In the genomic region with DNA sequence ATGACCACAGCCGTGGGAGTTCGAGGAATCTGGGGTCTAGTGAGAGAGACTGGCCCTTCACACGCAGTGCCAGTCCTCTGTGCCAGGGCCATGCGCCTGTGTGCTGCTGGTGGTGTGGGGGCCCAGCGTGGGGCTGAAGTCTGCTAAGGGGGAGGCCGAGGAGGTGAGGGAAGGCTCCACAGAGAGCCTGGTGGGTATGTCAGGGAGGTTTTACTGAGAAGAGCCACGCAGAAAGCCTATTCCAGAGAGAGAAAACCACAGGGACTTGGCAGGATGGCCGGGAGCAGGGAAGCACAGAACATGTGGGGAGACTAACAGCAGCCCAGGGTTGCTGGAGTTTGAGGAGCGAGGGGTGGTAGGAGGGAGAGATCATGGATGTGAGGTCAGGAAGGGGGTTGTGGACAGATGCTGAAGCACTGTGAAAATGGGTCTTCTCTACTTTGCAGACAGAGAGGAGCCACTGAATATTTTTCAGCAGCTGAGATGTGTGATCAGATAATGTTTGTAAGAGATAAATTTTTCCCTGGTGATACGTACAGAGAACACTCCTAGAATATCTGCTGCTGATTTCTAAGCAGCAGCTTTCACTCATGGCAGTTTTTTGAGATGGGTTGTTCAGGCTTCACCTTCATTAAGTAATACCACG, we compare ENCODE assay signal across 11 cellular contexts. TPM values are rescaled to one million over a fixed set of nuclear protein-coding genes. Genes with fewer than 3 reads are reported as not detected.
A peak's percentile ranks its signal among the peaks of the same experiment; 100 is the strongest.
DNase-seq lines count a peak whose midpoint lies in the region; ATAC-seq, FAIRE-seq and TF ChIP-seq lines count a peak whose summit lies in the region.
"Had no signal": no experiment of that assay in that cellular context is flagged by ENCODE, and none has a peak within 500 bp of the region (broad histone marks: within the 10 kb centered on the region; RNA-seq: fewer than 3 reads in every experiment).

No MANE protein-coding gene starts in this region.

- H3K79me2 ChIP-seq in astrocyte (ENCODE audit: insufficient read depth, low read length), result peaks cover 4% of the 10 kb centered on the region

- POLR2A ChIA-PET in AG04450 (lab: Yijun Ruan, JAX), result interaction anchor here (0.6 to 0.8 kb wide), 2 partner anchors 35 to 46 kb away, joined by 3 read pairs; no protein-coding TSS in a partner anchor

- H3K4me3 ChIP-seq in AG04450 (ENCODE audit: low read depth, low read length), result peak overlapping the region; percentile 7; the same call in 1 of the 2 replicates
- no peak overlapping the region for H3K4me3 ChIP-seq in astrocyte (ENCODE audit: insufficient read depth, low read depth, low read length)
- H3K4me3 ChIP-seq in lower lobe of right lung, result no peak overlapping the region

- no peaks in the 10 kb centered on the region for H3K27me3 Mint-ChIP-seq in astrocyte (ENCODE audit: low read depth, unreplicated experiment)

- peak overlapping the region; percentile 65 for H3K27ac ChIP-seq in AG04450 (ENCODE audit: low read depth, low read length)
- no peak overlapping the region for H3K27ac ChIP-seq in astrocyte (ENCODE audit: low read depth, low read length)
- no peak overlapping the region for H3K27ac ChIP-seq in lower lobe of right lung
- H3K27ac ChIP-seq: C4-2B, VCaP had no signal

- no peak overlapping the region for H2AFZ ChIP-seq in astrocyte (ENCODE audit: low read depth, low read length)

- H3K36me3 Mint-ChIP-seq in astrocyte (ENCODE audit: low read depth, unreplicated experiment), result peaks cover 4% of the 10 kb centered on the region

- no peaks in the 10 kb centered on the region for H3K4me1 Mint-ChIP-seq in astrocyte (ENCODE audit: low read depth, unreplicated experiment)

- H3K9me3 Mint-ChIP-seq in astrocyte (ENCODE audit: unreplicated experiment), result peaks cover 3% of the 10 kb centered on the region

- peak overlapping the region; percentile 34 for H3K4me2 ChIP-seq in astrocyte (ENCODE audit: low read length)

- H3K27ac Mint-ChIP-seq in astrocyte (ENCODE audit: unreplicated experiment), result peak overlapping the region; percentile 89

- H3K27me3 ChIP-seq in AG04450 (ENCODE audit: control insufficient read depth, insufficient read depth, low read length) (no peaks in the 10 kb centered on the region), astrocyte (ENCODE audit: insufficient read depth, low read length) (no peaks in the 10 kb centered on the region), lower lobe of right lung (ENCODE audit: low read depth) (no peaks in the 10 kb centered on the region)

- ATAC-seq in GM21526 (IDR thresholded peaks at IDR 0.05; ENCODE audit: low FRiP score, unreplicated experiment), result peak; percentile 6
- ATAC-seq in lower lobe of right lung, result peak in 1 of 2 donors; percentile 1
- no peak for ATAC-seq in GM18861 (IDR thresholded peaks at IDR 0.05; ENCODE audit: unreplicated experiment)

- H3K9ac ChIP-seq in astrocyte (ENCODE audit: low read length), result no peak overlapping the region

- peaks cover 38% of the 10 kb centered on the region for H4K20me1 ChIP-seq in astrocyte (ENCODE audit: insufficient read depth, low read length)

- peaks cover 57% of the 10 kb centered on the region for H3K9me3 ChIP-seq in AG04450 (ENCODE audit: control insufficient read depth, insufficient read depth, low read length)
- H3K9me3 ChIP-seq in astrocyte (ENCODE audit: insufficient read depth, low read depth, low read length), result no peaks in the 10 kb centered on the region
- H3K9me3 ChIP-seq in lower lobe of right lung, result no peaks in the 10 kb centered on the region

- CTCF ChIA-PET in AG04450 (lab: Charles Lee), result interaction anchor here (1.0 kb wide), 1 partner anchor 265 kb away, joined by 3 read pairs; no protein-coding TSS in a partner anchor

- DNase-seq in AG04450 (ENCODE audit: low read depth, low spot score) (no peak), astrocyte (ENCODE audit: low read depth) (peak; percentile 67), lower lobe of right lung (peak; percentile 47), NCI-H446 (lab: John Stamatoyannopoulos, UW) (no peak), HuH-7 (ENCODE audit: low spot score) (no peak), islet precursor cell (no peak)
- DNase-seq: NCI-H446 treated with DMSO at 0.1 percent for 48 hours had no signal

- peaks cover 15% of the 10 kb centered on the region for H3K4me1 ChIP-seq in astrocyte (ENCODE audit: insufficient read depth, low read length)
- H3K4me1 ChIP-seq in lower lobe of right lung, result peaks cover 21% of the 10 kb centered on the region

- intact Hi-C loops in lower lobe of right lung (cut with DNase I), result no loop called here

- no peak for FAIRE-seq in astrocyte (lab: Jason Lieb, UNC)

- H3K4me3 Mint-ChIP-seq in astrocyte (ENCODE audit: unreplicated experiment), result peak overlapping the region; percentile 17

- no peaks in the 10 kb centered on the region for H3K36me3 ChIP-seq in astrocyte (ENCODE audit: insufficient read depth, low read length)
- H3K36me3 ChIP-seq in lower lobe of right lung, result no peaks in the 10 kb centered on the region

- TF ChIP-seq CTCF in AG04450 (IDR thresholded peaks at IDR 0.05; ENCODE audit: low read depth, low read length) (no peak), astrocyte (IDR thresholded peaks at IDR 0.05; ENCODE audit: insufficient read depth, low read depth, low read length) (no peak), lower lobe of right lung (IDR thresholded peaks at IDR 0.05) (no peak)

RNA-seq across cellular contexts. Expression of a gene that starts 35.4 kb away (rescaled TPM):
- 5.4 and 6.4 TPM in 2 replicates for polyA plus RNA-seq in AG04450 (2011; rRNA removed)
- 4.7 and 5.4 TPM in 2 replicates for polyA minus RNA-seq in AG04450 (2011; rRNA and poly(A)+ RNA removed)
- total RNA-seq in astrocyte (32.9 and 34.9 TPM in 2 replicates), lower lobe of right lung (66.4 TPM)

Comparison
In these comparisons a context has a peak if more than half of its experiments do, and no peak if none do; other contexts are left out.
1. DNase-seq: peak in astrocyte (single experiment) and lower lobe of right lung (single experiment); none in AG04450 (single experiment), NCI-H446 (0 of 2), HuH-7 (single experiment) and islet precursor cell (single experiment).